11 cellular contexts compared by ENCODE assay signal in the genomic region with DNA sequence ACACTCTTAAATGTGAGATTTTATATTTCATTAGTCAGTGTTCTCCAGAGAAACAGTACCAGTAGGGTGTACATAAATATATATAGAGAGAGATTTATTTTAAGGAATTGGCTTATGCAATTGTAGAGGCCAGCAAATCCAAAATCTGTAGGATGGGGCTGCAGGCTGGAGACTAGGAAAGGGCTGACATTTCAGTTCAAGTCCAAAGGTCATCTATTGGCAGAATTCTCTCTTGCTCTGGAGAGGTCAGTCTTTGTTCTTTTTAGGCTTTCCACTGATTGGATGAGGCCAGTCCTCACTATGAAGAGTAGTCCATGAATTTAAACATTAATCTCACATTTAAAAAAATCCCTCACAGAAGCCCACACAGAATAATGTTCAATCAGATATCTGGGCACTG.
"Had no signal": no experiment of that assay in that cellular context is flagged by ENCODE, and none has a peak within 500 bp of the region (broad histone marks: within the 10 kb centered on the region; RNA-seq: fewer than 3 reads in every experiment).

No MANE protein-coding gene starts in this region.

- H3K9me3 ChIP-seq: HAP-1 had no signal

- ATAC-seq: GM23338, HCT116 had no signal

- H3K4me1 ChIP-seq: HAP-1 had no signal

- H3K9ac ChIP-seq: GM23248 had no signal

- H2AFZ ChIP-seq: GM23248, GM23338 had no signal

- DNase-seq: GM23248, GOT3, H7, H9, HCEC 1CT, HFFc6 had no signal

- H3K27ac ChIP-seq: GM23248 had no signal

- FAIRE-seq: H1, H54 had no signal

- H3K4me3 ChIP-seq: GM23248, GM23338, HAP-1 had no signal

- H3K4me2 ChIP-seq: GM23338 had no signal

- H3K36me3 ChIP-seq: HAP-1 had no signal
